Comparison of ENCODE assay signal across 2 cellular contexts in the genomic region with DNA sequence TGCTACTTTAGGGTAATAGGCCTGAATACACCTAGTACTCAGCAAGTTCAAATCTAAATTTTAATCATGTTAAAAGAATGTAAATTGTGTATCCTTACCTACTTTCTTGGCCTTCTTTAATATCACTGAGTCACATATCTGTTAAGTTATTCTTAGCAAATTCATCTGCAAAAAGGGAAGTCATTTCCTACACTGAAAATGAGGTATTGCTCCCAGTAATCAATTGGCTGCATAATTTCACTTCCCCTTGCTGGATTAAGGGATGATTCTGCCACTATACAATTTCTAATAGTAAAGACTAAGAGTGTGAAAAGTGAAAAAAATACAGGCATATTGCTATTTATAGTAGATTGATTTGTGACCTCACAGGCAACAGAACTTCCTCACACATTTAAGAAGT.
A peak's percentile ranks its signal among the peaks of the same experiment; 100 is the strongest.
TF ChIP-seq lines count a peak whose summit lies in the region.

No MANE protein-coding gene starts in this region.

TF ChIP-seq in GM12891, 5 proteins besides CTCF, POLR2A, EP300 and RAD21:
- TF ChIP-seq TAF1 (IDR thresholded peaks at IDR 0.05; ENCODE audit: low read depth, low read length) = no peak
- TF ChIP-seq PAX5 (IDR thresholded peaks at IDR 0.05; ENCODE audit: insufficient read depth, low read length, severe bottlenecking) = no peak
- TF ChIP-seq SPI1 (IDR thresholded peaks at IDR 0.05; ENCODE audit: low read depth, low read length) = peak; percentile 76
- TF ChIP-seq POLR2AphosphoS5 (IDR thresholded peaks at IDR 0.05; ENCODE audit: low read depth, low read length) = no peak
- no peak for TF ChIP-seq POU2F2 (IDR thresholded peaks at IDR 0.05; ENCODE audit: low read depth, low read length)

TF ChIP-seq in GM12878, 131 proteins besides CTCF, POLR2A, EP300 and RAD21:
- TF ChIP-seq BCL11A (IDR thresholded peaks at IDR 0.05; ENCODE audit: low read depth, low read length) = no peak
- TF ChIP-seq GATAD2B (conservative IDR thresholded peaks at IDR 0.05; ENCODE audit: low read depth) = no peak
- peak; percentile 49 for TF ChIP-seq SPI1 (IDR thresholded peaks at IDR 0.05; ENCODE audit: borderline replicate concordance, insufficient read depth, low read depth, low read length)
